Comparison of ENCODE assay signal across 22 cellular contexts in genomic region chr1:207670192-207670591, GRCh38. TPM values are rescaled to one million over a fixed set of nuclear protein-coding genes. Genes with fewer than 3 reads are reported as not detected.
DNase-seq lines count a peak whose midpoint lies in the region; ATAC-seq, FAIRE-seq and TF ChIP-seq lines count a peak whose summit lies in the region.
"Had no signal": no experiment of that assay in that cellular context is flagged by ENCODE, and none has a peak within 500 bp of the region (broad histone marks: within the 10 kb centered on the region; RNA-seq: fewer than 3 reads in every experiment).

No MANE protein-coding gene starts in this region.

- no peak overlapping the region for H3K9ac ChIP-seq in kidney (ENCODE audit: low read length in 2 of 2)

- no peaks in the 10 kb centered on the region for H3K9me3 ChIP-seq in kidney (ENCODE audit: control insufficient read depth in 1 of 2, low read length in 2 of 2)
- H3K9me3 ChIP-seq: colonic mucosa, neutrophil, suprapubic skin had no signal

- no peak for TF ChIP-seq CTCF in GM23338 (conservative IDR thresholded peaks at IDR 0.05; ENCODE audit: low read depth in 2 of 2)
- no peak for TF ChIP-seq CTCF in kidney (IDR thresholded peaks at IDR 0.05; ENCODE audit: borderline replicate concordance, extremely low read depth, insufficient read depth)

- ATAC-seq in GM23338: no peak
- peak; percentile 59 for ATAC-seq in HG03565 (IDR thresholded peaks at IDR 0.05; ENCODE audit: unreplicated experiment)
- ATAC-seq: T-helper 17 cell had no signal

- H2AFZ ChIP-seq in GM23338: no peak overlapping the region

- H3K4me3 ChIP-seq in GM23338 (no peak overlapping the region), kidney (ENCODE audit: low read length in 2 of 2) (no peak overlapping the region)
- H3K4me3 ChIP-seq: colonic mucosa, lung had no signal

- H3K27me3 ChIP-seq in GM23338 (ENCODE audit: insufficient read depth): no peaks in the 10 kb centered on the region

- H3K36me3 Mint-ChIP-seq in GM23338 (ENCODE audit: low read depth): peaks cover 17% of the 10 kb centered on the region; the same call in 2 of the 3 replicates
- H3K36me3 Mint-ChIP-seq: CD8-positive, alpha-beta memory T cell had no signal

- peak overlapping the region; percentile 64; the same call in 1 of the 2 replicates for H3K4me2 ChIP-seq in GM23338

- intact Hi-C loops in kidney (cut with DNase I): no loop called here

- peak; percentile 22 for DNase-seq in NCI-H82 (lab: John Stamatoyannopoulos, UW)
- no peak for DNase-seq in NCI-H82 treated with DMSO at 0.1 percent for 48 hours (lab: John Stamatoyannopoulos, UW; ENCODE audit: unreplicated experiment)
- DNase-seq in GM23338 (ENCODE audit: low spot score): no peak
- DNase-seq in NCI-H2171 treated with DMSO at 0.1 percent for 48 hours (lab: John Stamatoyannopoulos, UW): no peak
- DNase-seq in stimulated activated CD4-positive, alpha-beta T cell treated with anti-CD3 and anti-CD28 coated beads, Interleukin-4, amount 100 ng/mL, for 1 hour: no peak
- DNase-seq in hippocampal formation (lab: John Stamatoyannopoulos, UW): no peak
- DNase-seq in kidney: no peak
- DNase-seq: activated CD4-positive, alpha-beta T cell treated with anti-CD3 and anti-CD28 coated beads, Interleukin-2, amount 10 ng/mL, durations not matched to agents 24 days and 14 days; amniotic stem cell; CD8-positive, alpha-beta memory T cell; colonic mucosa; GDM1; NCI-H1092 treated with DMSO at 0.1 percent for 48 hours; NCI-H510A treated with DMSO at 0.1 percent for 48 hours; small intestine; T-helper 17 cell had no signal

- peaks cover 5% of the 10 kb centered on the region for H3K27me3 Mint-ChIP-seq in GM23338 (ENCODE audit: insufficient read depth, low read depth, poor library complexity)

- H3K27ac ChIP-seq in GM23338 (ENCODE audit: low read depth): no peak overlapping the region
- H3K27ac ChIP-seq in kidney (ENCODE audit: low read depth in 2 of 2, low read length in 2 of 2): no peak overlapping the region
- H3K27ac ChIP-seq: 22Rv1, colonic mucosa, neutrophil, suprapubic skin had no signal

- H3F3A ChIP-seq in GM23338 (replicated peaks; ENCODE audit: low read depth): no peaks in the 10 kb centered on the region

- H3K79me2 ChIP-seq in GM23338 (replicated peaks; ENCODE audit: insufficient read depth): peaks cover 5% of the 10 kb centered on the region; the same call in 1 of the 2 replicates

- no peak overlapping the region for H3K27ac Mint-ChIP-seq in GM23338
- H3K27ac Mint-ChIP-seq: activated CD4-positive, alpha-beta T cell treated with anti-CD3 and anti-CD28 coated beads, Interleukin-2, amount 10 ng/mL, durations not matched to agents 24 days and 14 days; CD8-positive, alpha-beta memory T cell; T-helper 17 cell had no signal

- H3K9me3 Mint-ChIP-seq in GM23338: peaks cover 15% of the 10 kb centered on the region

- FAIRE-seq in kidney (lab: Jason Lieb, UNC): no peak
- FAIRE-seq: RCC 7860, small intestine had no signal

- H3K4me1 Mint-ChIP-seq in GM23338: peaks cover 18% of the 10 kb centered on the region; the same call in 2 of the 3 replicates
- H3K4me1 Mint-ChIP-seq: activated CD4-positive, alpha-beta T cell treated with anti-CD3 and anti-CD28 coated beads, Interleukin-2, amount 10 ng/mL, durations not matched to agents 24 days and 14 days; T-helper 17 cell had no signal

- no peak overlapping the region for H3K4me3 Mint-ChIP-seq in GM23338
- H3K4me3 Mint-ChIP-seq: activated CD4-positive, alpha-beta T cell treated with anti-CD3 and anti-CD28 coated beads, Interleukin-2, amount 10 ng/mL, durations not matched to agents 24 days and 14 days; CD8-positive, alpha-beta memory T cell; T-helper 17 cell had no signal

- H3K36me3 ChIP-seq in GM23338 (ENCODE audit: insufficient read depth) (no peaks in the 10 kb centered on the region), kidney (ENCODE audit: control insufficient read depth in 1 of 2, insufficient read depth in 2 of 2, low read length in 2 of 2) (no peaks in the 10 kb centered on the region)
- H3K36me3 ChIP-seq: colonic mucosa, neutrophil, suprapubic skin had no signal

- H4K20me1 ChIP-seq in GM23338 (replicated peaks; ENCODE audit: insufficient read depth): no peaks in the 10 kb centered on the region

- H3K9me2 ChIP-seq in GM23338 (ENCODE audit: insufficient read depth): no peaks in the 10 kb centered on the region; the same call in 1 of the 2 replicates

- H3K4me1 ChIP-seq in GM23338 (ENCODE audit: insufficient read depth) (peaks cover 16% of the 10 kb centered on the region), kidney (ENCODE audit: control insufficient read depth in 1 of 2, insufficient read depth in 1 of 2, low read depth in 1 of 2, low read length in 2 of 2) (no peaks in the 10 kb centered on the region)
- H3K4me1 ChIP-seq: colonic mucosa had no signal

TF ChIP-seq in GM23338, 12 proteins besides CTCF, POLR2A, EP300 and RAD21 (continues in another document):
- TF ChIP-seq EZH2phosphoT487 (IDR thresholded peaks at IDR 0.05; ENCODE audit: unreplicated experiment) (no peak), POLR2AphosphoS5 (IDR thresholded peaks at IDR 0.05; ENCODE audit: low read depth) (no peak), EZH2 (IDR thresholded peaks at IDR 0.05; ENCODE audit: low read depth, unreplicated experiment) (no peak), ZNF114 (CRISPR knock-in tag; IDR thresholded peaks at IDR 0.05) (no peak), ZNF462 (CRISPR knock-in tag; IDR thresholded peaks at IDR 0.05) (no peak), JUNB (IDR thresholded peaks at IDR 0.05; ENCODE audit: unreplicated experiment) (no peak), ZNF331 (CRISPR knock-in tag; IDR thresholded peaks at IDR 0.05; ENCODE audit: low read depth) (no peak)

RNA-seq across cellular contexts. Expression of gene CR1L, which starts 25.3 kb away (rescaled TPM):
- total RNA-seq in GM23338 (2014; rRNA removed; shearing (Covaris generic)): 2.9 and 5.8 TPM in 2 replicates
- polyA plus RNA-seq in GM23338 (2016; fragmentation: Nextera tagmentation; extraction: Ambion mirVana) (13.4 and 21.4 TPM in 2 replicates), kidney (ENCODE audit: insufficient read depth, low read depth, low replicate concordance) (1.4 TPM)
- 0.44 TPM for total RNA-seq in kidney
- total RNA-seq: activated CD4-positive, alpha-beta T cell treated with anti-CD3 and anti-CD28 coated beads, Interleukin-2, amount 10 ng/mL, durations not matched to agents 24 days and 14 days; CD8-positive, alpha-beta memory T cell; colonic mucosa; suprapubic skin had no signal
- polyA plus RNA-seq: CD8-positive, alpha-beta memory T cell; small intestine had no signal
